ENCODE assay signal across 18 cellular contexts in the genomic region with DNA sequence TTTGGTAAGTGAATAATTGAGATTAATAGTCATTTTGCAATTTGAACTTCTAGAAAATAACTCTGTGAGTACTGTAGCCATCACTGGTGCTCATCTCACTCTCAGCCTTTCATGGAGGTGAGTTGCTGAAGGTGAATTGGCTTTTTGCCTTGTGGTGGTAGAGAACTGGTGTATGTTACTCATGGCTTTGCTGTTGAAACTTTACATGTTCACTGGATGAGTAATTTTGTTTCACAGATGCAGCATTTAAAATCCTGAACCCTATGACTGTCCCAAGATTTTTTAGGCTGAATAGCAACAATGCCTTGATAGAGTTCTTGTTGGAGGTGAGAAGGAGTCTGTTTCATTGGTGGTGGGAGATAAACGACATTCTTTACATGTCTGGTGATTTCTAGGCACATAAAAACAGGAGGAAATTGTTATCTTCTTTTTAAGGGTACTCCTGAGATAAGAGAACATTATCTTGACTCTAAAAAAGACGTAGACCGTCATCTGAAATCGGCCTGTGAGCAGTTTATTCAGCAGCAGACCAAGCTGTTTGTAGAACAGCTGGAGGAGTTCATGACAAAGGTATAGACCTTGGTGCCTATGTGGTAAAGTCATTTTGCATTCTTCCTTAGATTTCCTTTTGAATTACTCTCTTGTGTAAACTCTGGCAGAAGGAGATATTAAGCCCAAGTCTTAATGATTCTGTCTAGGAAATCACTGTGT. TPM values are rescaled to one million over a fixed set of nuclear protein-coding genes. Genes with fewer than 3 reads are reported as not detected.
A peak's percentile ranks its signal among the peaks of the same experiment; 100 is the strongest.
DNase-seq lines count a peak whose midpoint lies in the region; ATAC-seq and TF ChIP-seq lines count a peak whose summit lies in the region.
"Had no signal": no experiment of that assay in that cellular context is flagged by ENCODE, and none has a peak within 500 bp of the region (broad histone marks: within the 10 kb centered on the region; RNA-seq: fewer than 3 reads in every experiment).

No MANE protein-coding gene starts in this region.

- no peak overlapping the region for H3K27ac ChIP-seq in SK-N-SH (ENCODE audit: low read depth in 2 of 2, low read length in 1 of 2)
- H3K27ac ChIP-seq in psoas muscle: no peak overlapping the region
- H3K27ac ChIP-seq: 22Rv1, neutrophil, SJSA1, thyroid gland, VCaP had no signal

- H3K27me3 Mint-ChIP-seq in T-helper 2 cell treated with Interferon-gamma antibody and Interleukin-4, amounts not matched to agents 5 μg/mL and 100 μg/mL, for 36 hours (ENCODE audit: low read depth): no peaks in the 10 kb centered on the region

- no peak overlapping the region for H2AFZ ChIP-seq in SK-N-SH (ENCODE audit: low read depth)

- no peaks in the 10 kb centered on the region for H3K9me2 ChIP-seq in SK-N-SH

- no peak for TF ChIP-seq RAD21 in SK-N-SH (IDR thresholded peaks at IDR 0.05; ENCODE audit: low read length)

- H3K4me1 ChIP-seq in SK-N-SH (ENCODE audit: control insufficient read depth in 1 of 2, insufficient read depth in 2 of 2, low read depth in 1 of 2, low read length in 1 of 2): no peaks in the 10 kb centered on the region; a peak in 1 of 4 replicates
- no peaks in the 10 kb centered on the region for H3K4me1 ChIP-seq in psoas muscle
- H3K4me1 ChIP-seq: HAP-1, thyroid gland had no signal

- no peak overlapping the region for H3K4me3 ChIP-seq in SK-N-SH (ENCODE audit: low read depth in 2 of 2, low read length in 1 of 2)
- H3K4me3 ChIP-seq in psoas muscle: no peak overlapping the region
- H3K4me3 ChIP-seq: HAP-1, lung, MG63, SJSA1, thyroid gland had no signal

- H3K79me2 ChIP-seq in SK-N-SH (ENCODE audit: insufficient read depth): no peaks in the 10 kb centered on the region

- DNase-seq in SK-N-SH (no peak), HT1080 (ENCODE audit: low read depth) (peak; percentile 59), astrocyte of the hippocampus (ENCODE audit: low read depth, low spot score) (peak; percentile 34), kidney tubule cell (ENCODE audit: low spot score) (peak; percentile 73), foreskin melanocyte (no peak), psoas muscle (no peak)
- no peak for DNase-seq in T-helper 2 cell treated with Interferon-gamma antibody and Interleukin-4, amounts not matched to agents 5 μg/mL and 100 μg/mL, for 36 hours (ENCODE audit: low spot score)
- DNase-seq: CD8-positive, alpha-beta T cell; MG63; NK-92 treated with Interleukin-12 subunit alpha and Interleukin-12 subunit beta, amount 100 ng/mL, for 24 hours; thyroid gland had no signal

- H3K36me3 ChIP-seq in SK-N-SH (replicated peaks in 1 of 2; ENCODE audit: control insufficient read depth in 1 of 2, insufficient read depth in 2 of 2, low read length in 1 of 2) (peaks cover 73 to 77% of the 10 kb centered on the region in 2 experiments), psoas muscle (ENCODE audit: insufficient read depth in 1 of 2, low read depth in 1 of 2) (peaks cover 8 to 86% of the 10 kb centered on the region in 2 donors)

- WGBS in SK-N-SH (ENCODE audit: low lambda C conversion rate): 96% methylated on average over 4 of the region's 4 CpGs
- 81 to 88% (median 86%) methylated on average over 4 of the region's 4 CpGs for WGBS in psoas muscle, 3 donors

- ATAC-seq in SK-N-SH treated with all-trans-retinoic acid at 6 μM for 48 hours: no peak
- ATAC-seq in psoas muscle: no peak
- ATAC-seq: CD8-positive, alpha-beta T cell had no signal

- H4K20me1 ChIP-seq in SK-N-SH (ENCODE audit: insufficient read depth): 0 out of 2 replicates have a peak, but pooled peaks cover 5% of the 10 kb centered on the region

- H3K27ac Mint-ChIP-seq in T-helper 2 cell treated with Interferon-gamma antibody and Interleukin-4, amounts not matched to agents 5 μg/mL and 100 μg/mL, for 36 hours: no peak overlapping the region
- H3K27ac Mint-ChIP-seq: CD8-positive, alpha-beta T cell had no signal

- H3K9me3 ChIP-seq in SK-N-SH (no peaks in the 10 kb centered on the region), psoas muscle (no peaks in the 10 kb centered on the region)
- H3K9me3 ChIP-seq: HAP-1, MG63, neutrophil, SJSA1, thyroid gland had no signal

- no peak for TF ChIP-seq EP300 in SK-N-SH (IDR thresholded peaks at IDR 0.05; ENCODE audit: borderline replicate concordance in 1 of 2, low read depth in 1 of 2, low read length in 1 of 2)

- H3K9ac ChIP-seq in SK-N-SH: no peak overlapping the region

- peaks cover 5% of the 10 kb centered on the region for H3F3A ChIP-seq in SK-N-SH (replicated peaks; ENCODE audit: insufficient read depth)

- POLR2A ChIA-PET in SK-N-SH (lab: Yijun Ruan, JAX): no interaction called here

- CTCF ChIA-PET in SK-N-SH (lab: Yijun Ruan, JAX): interaction anchor here (0.9 kb wide), 1 partner anchor 609 kb away, joined by 3 read pairs; no protein-coding TSS in a partner anchor

- peaks cover 60% of the 10 kb centered on the region for H3K36me3 Mint-ChIP-seq in T-helper 2 cell treated with Interferon-gamma antibody and Interleukin-4, amounts not matched to agents 5 μg/mL and 100 μg/mL, for 36 hours (ENCODE audit: low read depth)

- no peak overlapping the region for H3K4me3 Mint-ChIP-seq in T-helper 2 cell treated with Interferon-gamma antibody and Interleukin-4, amounts not matched to agents 5 μg/mL and 100 μg/mL, for 36 hours
- H3K4me3 Mint-ChIP-seq: CD8-positive, alpha-beta T cell had no signal

- H3K27me3 ChIP-seq in SK-N-SH (ENCODE audit: insufficient read depth): no peaks in the 10 kb centered on the region
- H3K27me3 ChIP-seq in psoas muscle (ENCODE audit: insufficient read depth in 3 of 3, low read length in 2 of 3): no peaks in the 10 kb centered on the region
- H3K27me3 ChIP-seq: MG63, neutrophil, SJSA1, thyroid gland had no signal

- H3K4me2 ChIP-seq in SK-N-SH: no peak overlapping the region

- no peaks in the 10 kb centered on the region for H3K9me3 Mint-ChIP-seq in T-helper 2 cell treated with Interferon-gamma antibody and Interleukin-4, amounts not matched to agents 5 μg/mL and 100 μg/mL, for 36 hours
- H3K9me3 Mint-ChIP-seq: CD8-positive, alpha-beta T cell had no signal

- TF ChIP-seq CTCF in SK-N-SH (IDR thresholded peaks at IDR 0.05) (no peak), psoas muscle (IDR thresholded peaks at IDR 0.05) (no peak)

- intact Hi-C loops in psoas muscle (cut with DNase I): no loop called here

- H3K4me1 Mint-ChIP-seq in T-helper 2 cell treated with Interferon-gamma antibody and Interleukin-4, amounts not matched to agents 5 μg/mL and 100 μg/mL, for 36 hours (ENCODE audit: low read depth): peaks cover 11% of the 10 kb centered on the region

TF ChIP-seq in SK-N-SH, 30 proteins besides CTCF, POLR2A, EP300 and RAD21:
- TF ChIP-seq NRF1 (IDR thresholded peaks at IDR 0.05; ENCODE audit: low read depth, low read length) (no peak), FOSL2 (IDR thresholded peaks at IDR 0.05; ENCODE audit: borderline replicate concordance, low read depth) (0 out of 2 replicates have a peak, but pooled peaks have one; percentile 5)

TF ChIP-seq in SK-N-SH treated with all-trans-retinoic acid at 6 μM for 48 hours, 23 proteins besides CTCF, POLR2A, EP300 and RAD21 (continues in another document):
- TF ChIP-seq TOX (CRISPR knock-in tag; IDR thresholded peaks at IDR 0.05; ENCODE audit: borderline replicate concordance) (no peak), CSDC2 (CRISPR knock-in tag; IDR thresholded peaks at IDR 0.05) (no peak), ARNTL (CRISPR knock-in tag; IDR thresholded peaks at IDR 0.05; ENCODE audit: borderline replicate concordance, low read depth) (no peak), ZFP3 (CRISPR knock-in tag; IDR thresholded peaks at IDR 0.05) (no peak), TCF4 (CRISPR knock-in tag; IDR thresholded peaks at IDR 0.05; ENCODE audit: borderline replicate concordance) (no peak), OSR1 (CRISPR knock-in tag; IDR thresholded peaks at IDR 0.05) (no peak), TSHZ2 (CRISPR knock-in tag; IDR thresholded peaks at IDR 0.05) (no peak), GLIS3 (CRISPR knock-in tag; IDR thresholded peaks at IDR 0.05) (no peak)

RNA-seq across cellular contexts. Expression of gene COG3, which starts 53.9 kb away (rescaled TPM):
- polyA plus RNA-seq in SK-N-SH (2012; rRNA removed) (25.6 and 58.9 TPM in 2 replicates), psoas muscle (10 to 100 TPM in 2 of 3 donors, 1 to 10 TPM in 1; 7.5 to 19.1 (median 13.2) TPM)
- polyA plus RNA-seq in SK-N-SH (2012; cell fraction: cytosol; rRNA removed): 20.8 and 27.4 TPM in 2 replicates
- polyA plus RNA-seq in SK-N-SH (2012; cell fraction: nucleus; rRNA removed): 53.1 and 53.7 TPM in 2 replicates
- 30.5 and 42.1 TPM in 2 replicates for total RNA-seq in HT1080 (2014; rRNA removed; shearing (Covaris generic))
- 28.6 and 31.2 TPM in 2 replicates for polyA plus RNA-seq in HT1080 (2015; cell fraction: cytosol; rRNA removed)
- polyA plus RNA-seq in HT1080 (2015; cell fraction: nucleus; rRNA removed): 49.5 and 55.7 TPM in 2 replicates
- 10 to 100 TPM; 10.1 to 18.5 (median 13.8) TPM for total RNA-seq in psoas muscle

Comparison
In these comparisons a context has a peak if more than half of its experiments do, and no peak if none do; other contexts are left out.
1. DNase-seq: peak in HT1080 (single experiment), astrocyte of the hippocampus (single experiment) and kidney tubule cell (single experiment); none in SK-N-SH (single experiment), foreskin melanocyte (single experiment), psoas muscle (0 of 2) and T-helper 2 cell treated with Interferon-gamma antibody and Interleukin-4, amounts not matched to agents 5 μg/mL and 100 μg/mL, for 36 hours (single experiment).